13 cellular contexts compared by ENCODE assay signal in genomic region chr6:144715344-144715743, GRCh38.
DNase-seq lines count a peak whose midpoint lies in the region; ATAC-seq and TF ChIP-seq lines count a peak whose summit lies in the region.
"Had no signal": no experiment of that assay in that cellular context is flagged by ENCODE, and none has a peak within 500 bp of the region (broad histone marks: within the 10 kb centered on the region; RNA-seq: fewer than 3 reads in every experiment).

No MANE protein-coding gene starts in this region.

- no peak overlapping the region for H3K4me2 ChIP-seq in mesenchymal stem cell (ENCODE audit: low read length, poor library complexity, severe bottlenecking)

- no peak overlapping the region for H4K91ac ChIP-seq in mesenchymal stem cell (ENCODE audit: low read length)

- H3K18ac ChIP-seq in mesenchymal stem cell (ENCODE audit: low read depth in 1 of 2, low read length in 2 of 2), result no peak overlapping the region

- H3K4me1 ChIP-seq in mesenchymal stem cell (ENCODE audit: control insufficient read depth, insufficient read depth, low read depth, low read length), result peaks cover 2% of the 10 kb centered on the region

- H3K4me3 Mint-ChIP-seq in effector memory CD8-positive, alpha-beta T cell, result no peak overlapping the region

- no peak overlapping the region for H3K14ac ChIP-seq in mesenchymal stem cell (ENCODE audit: low read length in 2 of 2)

- H3K9me3 ChIP-seq in mesenchymal stem cell (ENCODE audit: control insufficient read depth, low read length), result no peaks in the 10 kb centered on the region

- no peak overlapping the region for H2AK5ac ChIP-seq in mesenchymal stem cell (ENCODE audit: low read length, severe bottlenecking)

- no peak overlapping the region for H4K8ac ChIP-seq in mesenchymal stem cell (ENCODE audit: low read length)

- no peak overlapping the region for H2BK120ac ChIP-seq in mesenchymal stem cell (ENCODE audit: low read depth, low read length)

- 86% methylated on average over 2 of the region's 2 CpGs for WGBS in mesenchymal stem cell

- H2BK12ac ChIP-seq in mesenchymal stem cell (ENCODE audit: low read length in 2 of 2), result no peak overlapping the region

- H3K4me3 ChIP-seq in GM12865 (ENCODE audit: low read depth, low read length) (no peak overlapping the region), mesenchymal stem cell (ENCODE audit: insufficient read depth in 1 of 2, low read depth in 1 of 2, low read length in 2 of 2) (no peak overlapping the region)

- no peak overlapping the region for H2BK15ac ChIP-seq in mesenchymal stem cell (ENCODE audit: low read depth, poor library complexity, severe bottlenecking)

- H3K79me1 ChIP-seq in mesenchymal stem cell (replicated peaks; ENCODE audit: low read length, poor library complexity, severe bottlenecking), result peaks cover 14% of the 10 kb centered on the region

- peak overlapping the region; percentile 54 to 86 for H3K27ac Mint-ChIP-seq in effector memory CD8-positive, alpha-beta T cell

- H3K36me3 ChIP-seq in mesenchymal stem cell (ENCODE audit: control insufficient read depth in 1 of 2, insufficient read depth in 2 of 2, low read depth in 1 of 2, low read length in 2 of 2), result peaks cover 0 to 4% of the 10 kb centered on the region in 2 experiments

- no peaks in the 10 kb centered on the region for H3K27me3 ChIP-seq in mesenchymal stem cell (ENCODE audit: control insufficient read depth in 1 of 2, insufficient read depth in 1 of 2, low read length in 2 of 2)

- H3K9ac ChIP-seq in mesenchymal stem cell (ENCODE audit: low read length), result no peak overlapping the region

- H3K9me3 Mint-ChIP-seq in effector memory CD8-positive, alpha-beta T cell, result no peaks in the 10 kb centered on the region

- H3K27ac ChIP-seq in mesenchymal stem cell (ENCODE audit: low read length, poor library complexity, severe bottlenecking), result no peak overlapping the region
- H3K27ac ChIP-seq: RWPE1 had no signal

- no peaks in the 10 kb centered on the region for H3K27me3 Mint-ChIP-seq in effector memory CD8-positive, alpha-beta T cell

- intact Hi-C loops in posterior cingulate gyrus (cut with DNase I), result no loop called here

- peaks cover 12% of the 10 kb centered on the region for H3K36me3 Mint-ChIP-seq in effector memory CD8-positive, alpha-beta T cell (ENCODE audit: insufficient read depth)

- H3K4ac ChIP-seq in mesenchymal stem cell (ENCODE audit: low read depth in 1 of 2, low read length in 2 of 2), result no peak overlapping the region

- ATAC-seq in GM19467 (IDR thresholded peaks at IDR 0.05; ENCODE audit: unreplicated experiment), result peak; percentile 54
- peak; percentile 74 for ATAC-seq in HG03439 (IDR thresholded peaks at IDR 0.05; ENCODE audit: unreplicated experiment)
- ATAC-seq in effector memory CD8-positive, alpha-beta T cell (replicated peaks), result no peak

- no peak overlapping the region for H2BK5ac ChIP-seq in mesenchymal stem cell (ENCODE audit: low read depth, low read length, poor library complexity, severe bottlenecking)

- H2AFZ ChIP-seq in mesenchymal stem cell (ENCODE audit: low read depth, low read length), result no peak overlapping the region

- DNase-seq in GM12865 (ENCODE audit: low read depth) (peak; percentile 22), posterior cingulate gyrus (no peak), iPS-NIHi11 (ENCODE audit: low spot score) (no peak), NCI-H510A (lab: John Stamatoyannopoulos, UW) (no peak), mesenchymal stem cell (no peak)
- DNase-seq in effector memory CD8-positive, alpha-beta T cell, result no peak
- DNase-seq: DMS79; NCI-H1105 treated with DMSO at 0.1 percent for 48 hours; retina; stimulated activated CD4-positive, alpha-beta T cell treated with anti-CD3 and anti-CD28 coated beads, Interleukin-4, amount 100 ng/mL, for 24 hours had no signal

- H3K4me1 Mint-ChIP-seq in effector memory CD8-positive, alpha-beta T cell (ENCODE audit: low read depth in 2 of 2), result peaks cover 19 to 23% of the 10 kb centered on the region in 2 donors

- no peak for TF ChIP-seq CTCF in GM12865 (IDR thresholded peaks at IDR 0.05; ENCODE audit: insufficient read depth, low read depth, low read length, missing control alignments)

- H3K23ac ChIP-seq in mesenchymal stem cell (ENCODE audit: low read length in 2 of 2), result no peak overlapping the region
